Comparison of ENCODE assay signal across 10 cellular contexts in genomic region chr1:205293350-205294074, GRCh38. TPM values are rescaled to one million over a fixed set of nuclear protein-coding genes. Genes with fewer than 3 reads are reported as not detected.
A peak's percentile ranks its signal among the peaks of the same experiment; 100 is the strongest.
DNase-seq lines count a peak whose midpoint lies in the region; ATAC-seq, FAIRE-seq and TF ChIP-seq lines count a peak whose summit lies in the region.
"Had no signal": no experiment of that assay in that cellular context is flagged by ENCODE, and none has a peak within 500 bp of the region (broad histone marks: within the 10 kb centered on the region; RNA-seq: fewer than 3 reads in every experiment).

No MANE protein-coding gene starts in this region.

- no peaks in the 10 kb centered on the region for H3K9me3 ChIP-seq in IMR-90 (ENCODE audit: control insufficient read depth, insufficient read depth, low read length)
- no peaks in the 10 kb centered on the region for H3K9me3 ChIP-seq in HepG2 (ENCODE audit: low read length)

- H3K36me3 ChIP-seq in IMR-90 (ENCODE audit: control insufficient read depth, insufficient read depth, low read length) (no peaks in the 10 kb centered on the region), brain microvascular endothelial cell (replicated peaks) (no peaks in the 10 kb centered on the region), HepG2 (replicated peaks in 1 of 2; ENCODE audit: control insufficient read depth in 1 of 2, insufficient read depth in 2 of 2, low read length in 2 of 2) (no peaks in the 10 kb centered on the region)

- intact Hi-C loops in IMR-90 (cut with micrococcal nuclease), result loop anchor here (1.0 kb wide), 1 partner anchor 9 kb away; no protein-coding TSS in a partner anchor
- intact Hi-C loops in HepG2 (cut with micrococcal nuclease; ENCODE audit: unreplicated experiment), result loop anchor here (2.0 kb wide), 1 partner anchor 19 kb away; no protein-coding TSS in a partner anchor

- POLR2A ChIA-PET in IMR-90 (lab: Charles Lee; ENCODE audit: unreplicated experiment), result no interaction called here
- POLR2A ChIA-PET in HepG2 (lab: Yijun Ruan, JAX), result interaction anchor here (1.0 to 3.4 kb wide), 6 partner anchors 10 to 171 kb away, joined by 5 to 71 read pairs (median 12); partner anchors contain the start of genes NUAK2 and RBBP5

- no TSS peak for BruUV-seq in IMR-90 (replicated peaks; lab: Mats Ljungman, UMichigan)
- no TSS peak for BruUV-seq in HepG2 (replicated peaks; lab: Mats Ljungman, UMichigan)

- H3K4me1 Mint-ChIP-seq in stimulated activated effector memory CD8-positive, alpha-beta T cell treated with anti-CD3 and anti-CD28 coated beads, Interleukin-12 subunit alpha, Interleukin-12 subunit beta, amount 100 ng/mL, for 72 hours, result peaks cover 65% of the 10 kb centered on the region
- peaks cover 24% of the 10 kb centered on the region for H3K4me1 Mint-ChIP-seq in glutamatergic neuron (ENCODE audit: low read depth, unreplicated experiment)

- H4K20me1 ChIP-seq in IMR-90 (ENCODE audit: insufficient read depth, low read length), result no peaks in the 10 kb centered on the region
- no peaks in the 10 kb centered on the region for H4K20me1 ChIP-seq in HepG2 (ENCODE audit: insufficient read depth, low read length)

- peak overlapping the region; percentile 97 for H4K91ac ChIP-seq in IMR-90 (ENCODE audit: insufficient read depth, low read depth, low read length)

- in situ Hi-C loops in IMR-90 (cut with MboI; ENCODE audit: low sequenced_read_pairs), result no loop called here
- in situ Hi-C loops in brain microvascular endothelial cell (cut with HindIII; ENCODE audit: low pct_ligation_motif_present, low sequenced_read_pairs), result no loop called here
- in situ Hi-C loops in HepG2 (cut with HindIII; ENCODE audit: extremely low pct_ligation_motif_present, low pct_unique_long_range_greater_than_20kb), result no loop called here

- H3K4ac ChIP-seq in IMR-90 (ENCODE audit: low read depth, low read length), result peak overlapping the region; percentile 99

- H3K27me3 Mint-ChIP-seq in glutamatergic neuron (ENCODE audit: unreplicated experiment), result peaks cover 8% of the 10 kb centered on the region

- TF ChIP-seq POLR2A in IMR-90 (IDR thresholded peaks at IDR 0.05; ENCODE audit: low read depth, low read length) (no peak), HepG2 (IDR thresholded peaks at IDR 0.05; ENCODE audit: insufficient read depth in 1 of 2, low read depth in 2 of 2, low read length in 2 of 2) (no peak)

- H3K18ac ChIP-seq in IMR-90 (ENCODE audit: low read depth, low read length), result peak overlapping the region; percentile 92

- no peaks in the 10 kb centered on the region for H3K79me2 ChIP-seq in HepG2 (ENCODE audit: insufficient read depth, low read length)

- no peak overlapping the region for H3K4me3 Mint-ChIP-seq in stimulated activated effector memory CD8-positive, alpha-beta T cell treated with anti-CD3 and anti-CD28 coated beads, Interleukin-12 subunit alpha, Interleukin-12 subunit beta, amount 100 ng/mL, for 72 hours
- H3K4me3 Mint-ChIP-seq in glutamatergic neuron (ENCODE audit: unreplicated experiment), result no peak overlapping the region

- peaks cover 35% of the 10 kb centered on the region for H3K9me1 ChIP-seq in IMR-90 (ENCODE audit: insufficient read depth, low read length)

- H3K79me1 ChIP-seq in IMR-90 (ENCODE audit: low read depth in 1 of 2, low read length in 2 of 2), result peaks cover 13 to 44% of the 10 kb centered on the region in 2 experiments; a peak in 3 of 4 replicates

- H3K9me3 Mint-ChIP-seq in stimulated activated effector memory CD8-positive, alpha-beta T cell treated with anti-CD3 and anti-CD28 coated beads, Interleukin-12 subunit alpha, Interleukin-12 subunit beta, amount 100 ng/mL, for 72 hours, result no peaks in the 10 kb centered on the region
- H3K9me3 Mint-ChIP-seq in glutamatergic neuron (ENCODE audit: unreplicated experiment), result peaks cover 2% of the 10 kb centered on the region

- H3K4me3 ChIP-seq in IMR-90 (ENCODE audit: insufficient read depth, low read depth, low read length) (no peak overlapping the region), brain microvascular endothelial cell (ENCODE audit: low read depth, low read length) (no peak overlapping the region), HepG2 (replicated peaks in 1 of 3; ENCODE audit: insufficient read depth in 1 of 3, low read depth in 2 of 3, low read length in 3 of 3) (peak overlapping the region in 2 of 3 experiments; percentile 28 to 66; a peak in 3 of 6 replicates)

- peak overlapping the region; percentile 99 for H2BK20ac ChIP-seq in IMR-90 (ENCODE audit: low read depth, low read length)

- peak overlapping the region; percentile 94 for H3K56ac ChIP-seq in IMR-90 (ENCODE audit: extremely low read depth, insufficient read depth, low read length)

- H2AK9ac ChIP-seq in IMR-90 (replicated peaks; ENCODE audit: low read depth, low read length, poor library complexity), result peak overlapping the region; percentile 94

- TF ChIP-seq CTCF in IMR-90 (conservative IDR thresholded peaks at IDR 0.05; ENCODE audit: low read depth, low read length) (no peak), brain microvascular endothelial cell (IDR thresholded peaks at IDR 0.05; ENCODE audit: low read depth, low read length, missing control alignments) (no peak), HepG2 (CRISPR knock-in tag; IDR thresholded peaks at IDR 0.05) (no peak), glutamatergic neuron (IDR thresholded peaks at IDR 0.05; ENCODE audit: partially characterized antibody, unreplicated experiment) (no peak)

- no peaks in the 10 kb centered on the region for H3K27me3 ChIP-seq in IMR-90 (ENCODE audit: control insufficient read depth, insufficient read depth, low read length)
- no peaks in the 10 kb centered on the region for H3K27me3 ChIP-seq in brain microvascular endothelial cell (replicated peaks)
- H3K27me3 ChIP-seq in HepG2 (ENCODE audit: control insufficient read depth in 1 of 2, insufficient read depth in 2 of 2, low read length in 2 of 2), result no peaks in the 10 kb centered on the region

- peak overlapping the region; percentile 32 for H3K27ac Mint-ChIP-seq in stimulated activated effector memory CD8-positive, alpha-beta T cell treated with anti-CD3 and anti-CD28 coated beads, Interleukin-12 subunit alpha, Interleukin-12 subunit beta, amount 100 ng/mL, for 72 hours
- no peak overlapping the region for H3K27ac Mint-ChIP-seq in glutamatergic neuron (ENCODE audit: unreplicated experiment)

- DNase-seq in IMR-90 (no peak), brain microvascular endothelial cell (no peak), HepG2 (ENCODE audit: low spot score) (no peak), HT-29 (ENCODE audit: low spot score) (no peak), glutamatergic neuron (no peak), iPS-NIHi11 (ENCODE audit: low spot score) (no peak)
- no peak for DNase-seq in stimulated activated effector memory CD8-positive, alpha-beta T cell treated with anti-CD3 and anti-CD28 coated beads, Interleukin-12 subunit alpha, Interleukin-12 subunit beta, amount 100 ng/mL, for 72 hours (ENCODE audit: low spot score in 2 of 2)
- DNase-seq in activated CD4-positive, CD25-positive, alpha-beta regulatory T cell (lab: John Stamatoyannopoulos, UW), result no peak
- DNase-seq: activated CD4-positive, alpha-beta T cell treated with anti-CD3 and anti-CD28 coated beads for 4 hours; NCI-H1930 had no signal

- H3K9ac ChIP-seq in IMR-90 (ENCODE audit: low read depth, low read length) (peak overlapping the region; percentile 61), HepG2 (ENCODE audit: insufficient read depth, low read depth, low read length) (peak overlapping the region; percentile 66)

- H3K14ac ChIP-seq in IMR-90 (replicated peaks; ENCODE audit: low read depth, low read length), result peak overlapping the region; percentile 99

- TF ChIP-seq EP300 in HepG2 (IDR thresholded peaks at IDR 0.05; ENCODE audit: low read depth in 2 of 2, low read length in 2 of 2) (no peak), HepG2 (CRISPR knock-in tag; IDR thresholded peaks at IDR 0.05; ENCODE audit: borderline replicate concordance) (no peak)

- H3K23ac ChIP-seq in IMR-90 (ENCODE audit: low read depth, low read length), result peak overlapping the region; percentile 98

- ATAC-seq in IMR-90 (ENCODE audit: low read depth) (no peak), HepG2 (no peak)
- no peak for ATAC-seq in stimulated activated effector memory CD8-positive, alpha-beta T cell treated with anti-CD3 and anti-CD28 coated beads, Interleukin-12 subunit alpha, Interleukin-12 subunit beta, amount 100 ng/mL, for 72 hours

- peak overlapping the region; percentile 100 for H2BK120ac ChIP-seq in IMR-90 (ENCODE audit: low read depth, low read length)

- WGBS in IMR-90 (ENCODE audit: extremely low coverage in 2 of 2, insufficient read length in 1 of 2), 2 experiments, result 95% methylated on average over 5 of the region's 10 CpGs; no CpG with 5 or more reads in 1 of the 2 experiments
- WGBS in HepG2 (ENCODE audit: low lambda C conversion rate), result 95% methylated on average over 9 of the region's 10 CpGs

- H3K4me2 ChIP-seq in IMR-90 (ENCODE audit: low read depth, low read length) (no peak overlapping the region), HepG2 (ENCODE audit: low read depth, low read length) (peak overlapping the region; percentile 85)

- H3K27ac ChIP-seq in IMR-90 (ENCODE audit: insufficient read depth, low read length), result peak overlapping the region; percentile 98
- peak overlapping the region; percentile 58 for H3K27ac ChIP-seq in brain microvascular endothelial cell
- peak overlapping the region; percentile 86 for H3K27ac ChIP-seq in HepG2 (ENCODE audit: extremely low read length, insufficient read depth, low read length)

- H4K8ac ChIP-seq in IMR-90 (ENCODE audit: low read depth in 2 of 2, low read length in 2 of 2), result peak overlapping the region; percentile 91 to 98

- CTCF ChIA-PET in IMR-90 (lab: Yijun Ruan, JAX) (interaction anchor here (1.9 kb wide), 1 partner anchor 20 kb away, joined by 8 read pairs; no protein-coding TSS in a partner anchor), HepG2 (lab: Yijun Ruan, JAX; ENCODE audit: low intra/inter-chr PET ratio, low total read pairs) (no interaction called here)

- dilution Hi-C loops in IMR-90 (cut with HindIII; ENCODE audit: low sequenced_read_pairs, unreplicated experiment), result no loop called here

- peak overlapping the region; percentile 83 for H2BK15ac ChIP-seq in IMR-90 (ENCODE audit: low read depth, low read length)

- H4K5ac ChIP-seq in IMR-90 (ENCODE audit: low read depth, low read length), result peak overlapping the region; percentile 91

- H2AFZ ChIP-seq in IMR-90 (replicated peaks; ENCODE audit: low read length, poor library complexity), result peak overlapping the region; percentile 79
- H2AFZ ChIP-seq in HepG2 (ENCODE audit: low read length), result no peak overlapping the region

- no peak for TF ChIP-seq RAD21 in IMR-90 (IDR thresholded peaks at IDR 0.05; ENCODE audit: low read length)
- no peak for TF ChIP-seq RAD21 in HepG2 (CRISPR knock-in tag; IDR thresholded peaks at IDR 0.05)

- H3K36me3 Mint-ChIP-seq in stimulated activated effector memory CD8-positive, alpha-beta T cell treated with anti-CD3 and anti-CD28 coated beads, Interleukin-12 subunit alpha, Interleukin-12 subunit beta, amount 100 ng/mL, for 72 hours, result peaks cover 3% of the 10 kb centered on the region
- H3K36me3 Mint-ChIP-seq in glutamatergic neuron (ENCODE audit: unreplicated experiment), result no peaks in the 10 kb centered on the region

- peak overlapping the region; percentile 99 for H2AK5ac ChIP-seq in IMR-90 (ENCODE audit: low read depth, low read length)

- H2BK5ac ChIP-seq in IMR-90 (ENCODE audit: low read depth, low read length, poor library complexity, severe bottlenecking), result peak overlapping the region; percentile 97

- H3K4me1 ChIP-seq in IMR-90 (ENCODE audit: control insufficient read depth, insufficient read depth, low read length), result peaks cover 27% of the 10 kb centered on the region
- peaks cover 75% of the 10 kb centered on the region for H3K4me1 ChIP-seq in HepG2 (ENCODE audit: insufficient read depth, low read length)

- FAIRE-seq in HepG2 (lab: Jason Lieb, UNC), result peak; percentile 15

RNA-seq across cellular contexts. Expression of gene NUAK2, which starts 28.0 kb away (rescaled TPM):
- total RNA-seq in IMR-90 (2012; rRNA removed) (7.2 and 8.1 TPM in 2 replicates), HepG2 (2016; rRNA removed; fragmentation: Illumina TruSeq; extraction: Trizol) (1.1 and 1.2 TPM in 2 replicates), glutamatergic neuron (ENCODE audit: unreplicated experiment) (8.0 TPM)
- polyA plus RNA-seq in IMR-90 (2012; rRNA removed) (17.6 and 18.7 TPM in 2 replicates), HepG2 (2011; rRNA removed) (0.68 and 0.75 TPM in 2 replicates)
- polyA plus RNA-seq in IMR-90 (2012; cell fraction: cytosol; rRNA removed), result 12.3 and 18.8 TPM in 2 replicates
- 22.8 and 32.1 TPM in 2 replicates for polyA plus RNA-seq in IMR-90 (2012; cell fraction: nucleus; rRNA removed; ENCODE audit: low replicate concordance)
- 0.10 and 0.18 TPM in 2 replicates for total RNA-seq in HepG2 (2016; cell fraction: cytosol; rRNA removed; fragmentation: Illumina TruSeq; extraction: Trizol; ENCODE audit: low read depth)
- total RNA-seq in HepG2 (2016; cell fraction: insoluble cytoplasmic fraction; rRNA removed; fragmentation: Illumina TruSeq; extraction: Trizol), result 0.79 and 1.1 TPM in 2 replicates
- total RNA-seq in HepG2 (2016; cell fraction: membrane; rRNA removed; fragmentation: Illumina TruSeq; extraction: Trizol), result 0.65 and 0.71 TPM in 2 replicates
- total RNA-seq in HepG2 (2016; cell fraction: nucleus; rRNA removed; fragmentation: Illumina TruSeq; extraction: Trizol), result 1.5 and 1.6 TPM in 2 replicates
- polyA plus RNA-seq in HepG2 (2011; cell fraction: cytosol; rRNA removed), result 0.47 and 0.54 TPM in 2 replicates
- 1.2 TPM in 2 replicates for polyA plus RNA-seq in HepG2 (2011; cell fraction: nucleus; rRNA removed)
- 0.35 and 0.38 TPM in 2 replicates for polyA plus RNA-seq in HepG2 (2012)
- 0.17 and 0.19 TPM in 2 replicates for polyA plus RNA-seq in HepG2 (2016; cell fraction: cytosol; fragmentation: Illumina TruSeq; extraction: Trizol; ENCODE audit: low read depth)
- polyA plus RNA-seq in HepG2 (2016; cell fraction: insoluble cytoplasmic fraction; fragmentation: Illumina TruSeq; extraction: Trizol; ENCODE audit: low read depth), result 0.99 and 1.4 TPM in 2 replicates
- polyA plus RNA-seq in HepG2 (2016; cell fraction: membrane; fragmentation: Illumina TruSeq; extraction: Trizol; ENCODE audit: low read depth), result 0.41 and 0.78 TPM in 2 replicates
- polyA plus RNA-seq in HepG2 (2016; cell fraction: nucleus; fragmentation: Illumina TruSeq; extraction: Trizol; ENCODE audit: insufficient read depth, low read depth), result 2.5 and 3.1 TPM in 2 replicates
- polyA minus RNA-seq in HepG2 (2011; rRNA and poly(A)+ RNA removed; ENCODE audit: low replicate concordance), result 1.7 and 4.8 TPM in 2 replicates
- polyA minus RNA-seq in HepG2 (2011; cell fraction: cytosol; rRNA and poly(A)+ RNA removed), result 0.89 and 1.3 TPM in 2 replicates
- 1.2 and 1.7 TPM in 2 replicates for polyA minus RNA-seq in HepG2 (2011; cell fraction: nucleus; rRNA and poly(A)+ RNA removed)
- total RNA-seq in HT-29 (2014; rRNA removed; shearing (Covaris generic)), result 2.4 and 3.9 TPM in 2 replicates

Comparison
In these comparisons a context has a peak if more than half of its experiments do, and no peak if none do; other contexts are left out.
1. H3K4me3 ChIP-seq: peak in HepG2 (2 of 3); none in IMR-90 (single experiment) and brain microvascular endothelial cell (single experiment).
2. Peak in every context shown above with its lines, with median percentiles within 50 percentile points of each other: H3K27ac ChIP-seq.